In the genomic region with DNA sequence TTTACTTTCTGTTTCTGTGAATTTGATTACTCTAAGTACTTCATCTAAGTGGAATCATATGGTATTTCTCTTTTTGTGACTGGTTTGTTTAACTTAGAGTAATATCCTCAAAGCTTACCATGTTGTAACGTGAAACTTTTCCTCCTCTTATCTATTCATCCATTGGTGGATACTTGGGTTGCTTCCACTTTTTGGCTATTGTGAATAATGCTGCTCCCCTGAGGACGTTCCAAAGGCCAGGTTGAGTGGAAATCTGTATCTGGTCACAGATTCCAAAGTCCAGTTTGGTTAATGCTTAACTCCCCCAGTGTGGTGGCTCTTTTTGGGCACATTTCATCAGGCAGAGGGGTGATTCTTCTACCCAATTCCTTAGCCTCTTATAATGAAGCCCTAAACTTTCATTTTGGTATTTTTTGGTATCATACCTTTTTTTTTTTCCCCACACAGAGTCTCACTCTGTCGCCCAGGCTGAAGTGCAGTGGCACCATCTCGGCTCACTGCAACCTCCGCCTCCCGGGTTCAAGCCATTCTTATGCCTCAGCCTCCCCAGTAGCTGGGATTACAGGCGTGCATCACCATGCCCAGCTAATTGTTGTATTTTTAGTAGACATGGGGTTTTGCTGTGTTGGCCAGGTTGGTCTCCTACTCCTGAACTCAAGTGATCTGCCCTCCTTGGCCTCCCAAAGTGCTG, we compare ENCODE assay signal across 13 cellular contexts.
"Had no signal": no experiment of that assay in that cellular context is flagged by ENCODE, and none has a peak within 500 bp of the region (broad histone marks: within the 10 kb centered on the region; RNA-seq: fewer than 3 reads in every experiment).

No MANE protein-coding gene starts in this region.

- ATAC-seq: activated CD8-positive, alpha-beta T cell treated with anti-CD3 and anti-CD28 coated beads, Interleukin-2, amount 10 ng/mL, durations not matched to agents 7 days and 5 days; natural killer cell had no signal

- H3K27ac ChIP-seq: coronary artery, testis had no signal

- H3K4me3 ChIP-seq: coronary artery, lung, testis had no signal

- DNase-seq: activated CD4-positive, alpha-beta T cell treated with anti-CD3 and anti-CD28 coated beads for 48 hours; activated CD8-positive, alpha-beta memory T cell treated with anti-CD3 and anti-CD28 coated beads, Interleukin-2, amount 50 U/mL, for 48 hours; activated CD8-positive, alpha-beta T cell treated with anti-CD3 and anti-CD28 coated beads, Interleukin-2, amount 10 ng/mL, durations not matched to agents 7 days and 5 days; activated naive CD4-positive, alpha-beta T cell treated with anti-CD3 and anti-CD28 coated beads for 36 hours; caudate nucleus; effector CD8-positive, alpha-beta T cell; hypothalamus; natural killer cell; stimulated activated CD4-positive, alpha-beta T cell treated with anti-CD3 and anti-CD28 coated beads, Interleukin-4, amount 100 ng/mL, for 1 hour; stimulated activated CD8-positive, alpha-beta memory T cell treated with anti-CD3 and anti-CD28 coated beads, Interleukin-4, amount 100 ng/mL, for 48 hours; testis had no signal

- H3K27me3 ChIP-seq: testis had no signal

- H3K9me3 ChIP-seq: testis had no signal

- H3K4me1 ChIP-seq: testis had no signal
